Comparison of ENCODE assay signal across 14 cellular contexts in genomic region chr5:128197911-128198522, GRCh38.
DNase-seq lines count a peak whose midpoint lies in the region; ATAC-seq and TF ChIP-seq lines count a peak whose summit lies in the region.
"Had no signal": no experiment of that assay in that cellular context is flagged by ENCODE, and none has a peak within 500 bp of the region (broad histone marks: within the 10 kb centered on the region; RNA-seq: fewer than 3 reads in every experiment).

No MANE protein-coding gene starts in this region.

- 91 to 93% methylated on average over 4 of the region's 4 CpGs for WGBS in tibial nerve, 2 donors

- no peaks in the 10 kb centered on the region for H3K27me3 ChIP-seq in tibial nerve
- H3K27me3 ChIP-seq: esophagus muscularis mucosa, stomach had no signal

- no peaks in the 10 kb centered on the region for H3K9me3 ChIP-seq in tibial nerve
- H3K9me3 ChIP-seq: esophagus muscularis mucosa, HAP-1, spleen, stomach had no signal

- no peak overlapping the region for H3K4me3 ChIP-seq in tibial nerve
- H3K4me3 ChIP-seq: esophagus muscularis mucosa, HAP-1, spleen, stomach had no signal

- peak overlapping the region; percentile 10 for H3K27ac Mint-ChIP-seq in activated CD8-positive, alpha-beta memory T cell treated with anti-CD3 and anti-CD28 coated beads, Interleukin-2, amount 10 ng/mL, durations not matched to agents 7 days and 5 days
- H3K27ac Mint-ChIP-seq in mesothelial cell of epicardium, result peak overlapping the region; percentile 27
- H3K27ac Mint-ChIP-seq: natural killer cell had no signal

- peaks cover 0 to 15% (median 0%) of the 10 kb centered on the region in 3 donors for H3K36me3 ChIP-seq in tibial nerve
- H3K36me3 ChIP-seq: HAP-1 had no signal

- peaks cover 22% of the 10 kb centered on the region for H3K4me1 Mint-ChIP-seq in activated CD8-positive, alpha-beta memory T cell treated with anti-CD3 and anti-CD28 coated beads, Interleukin-2, amount 10 ng/mL, durations not matched to agents 7 days and 5 days
- peaks cover 33% of the 10 kb centered on the region for H3K4me1 Mint-ChIP-seq in mesothelial cell of epicardium

- TF ChIP-seq EP300 in tibial nerve (IDR thresholded peaks at IDR 0.05), result no peak

- peaks cover 0 to 10% (median 0%) of the 10 kb centered on the region in 4 donors for H3K4me1 ChIP-seq in tibial nerve

- ATAC-seq in activated CD8-positive, alpha-beta memory T cell treated with anti-CD3 and anti-CD28 coated beads, Interleukin-2, amount 10 ng/mL, durations not matched to agents 7 days and 5 days, result no peak
- ATAC-seq in GM19452 (IDR thresholded peaks at IDR 0.05; ENCODE audit: unreplicated experiment), result peak; percentile 48
- peak; percentile 37 for ATAC-seq in HG03196 (IDR thresholded peaks at IDR 0.05; ENCODE audit: unreplicated experiment)
- ATAC-seq in HG03439 (IDR thresholded peaks at IDR 0.05; ENCODE audit: unreplicated experiment), result no peak
- ATAC-seq: natural killer cell had no signal

- CTCF ChIA-PET in activated CD8-positive, alpha-beta memory T cell treated with anti-CD3 and anti-CD28 coated beads, Interleukin-2, amount 10 ng/mL, durations not matched to agents 7 days and 5 days (lab: Charles Lee), result no interaction called here

- no peak overlapping the region for H3K27ac ChIP-seq in tibial nerve
- H3K27ac ChIP-seq: spleen had no signal

- no peak for TF ChIP-seq POLR2A in tibial nerve (IDR thresholded peaks at IDR 0.05)

- no peak for DNase-seq in activated CD8-positive, alpha-beta memory T cell treated with anti-CD3 and anti-CD28 coated beads, Interleukin-2, amount 10 ng/mL, durations not matched to agents 7 days and 5 days
- no peak for DNase-seq in activated CD8-positive, alpha-beta memory T cell treated with anti-CD3 and anti-CD28 coated beads for 24 hours
- DNase-seq in mesothelial cell of epicardium (ENCODE audit: low spot score in 2 of 2, unreplicated experiment in 2 of 2) (no peak), DMS114 treated with DMSO at 0.1 percent for 48 hours (lab: John Stamatoyannopoulos, UW; ENCODE audit: unreplicated experiment) (no peak), tibial nerve (ENCODE audit: low spot score in 2 of 2) (no peak)
- DNase-seq: natural killer cell, NCI-H2227 treated with DMSO at 0.1 percent for 48 hours, spleen, stomach had no signal

- no peak overlapping the region for H3K4me3 Mint-ChIP-seq in activated CD8-positive, alpha-beta memory T cell treated with anti-CD3 and anti-CD28 coated beads, Interleukin-2, amount 10 ng/mL, durations not matched to agents 7 days and 5 days
- no peak overlapping the region for H3K4me3 Mint-ChIP-seq in mesothelial cell of epicardium
- H3K4me3 Mint-ChIP-seq: natural killer cell had no signal

- H3K9me3 Mint-ChIP-seq in activated CD8-positive, alpha-beta memory T cell treated with anti-CD3 and anti-CD28 coated beads, Interleukin-2, amount 10 ng/mL, durations not matched to agents 7 days and 5 days (ENCODE audit: low read depth), result no peaks in the 10 kb centered on the region
- no peaks in the 10 kb centered on the region for H3K9me3 Mint-ChIP-seq in mesothelial cell of epicardium
- H3K9me3 Mint-ChIP-seq: natural killer cell had no signal

- H3K27me3 Mint-ChIP-seq in activated CD8-positive, alpha-beta memory T cell treated with anti-CD3 and anti-CD28 coated beads, Interleukin-2, amount 10 ng/mL, durations not matched to agents 7 days and 5 days, result peaks cover 3% of the 10 kb centered on the region
- H3K27me3 Mint-ChIP-seq in mesothelial cell of epicardium (ENCODE audit: low read depth), result no peaks in the 10 kb centered on the region

- TF ChIP-seq CTCF in mesothelial cell of epicardium (IDR thresholded peaks at IDR 0.05; ENCODE audit: unreplicated experiment), result no peak
- TF ChIP-seq CTCF in tibial nerve (IDR thresholded peaks at IDR 0.05), result no peak

- peaks cover 10% of the 10 kb centered on the region for H3K36me3 Mint-ChIP-seq in activated CD8-positive, alpha-beta memory T cell treated with anti-CD3 and anti-CD28 coated beads, Interleukin-2, amount 10 ng/mL, durations not matched to agents 7 days and 5 days
- H3K36me3 Mint-ChIP-seq in mesothelial cell of epicardium, result peaks cover 7% of the 10 kb centered on the region
- H3K36me3 Mint-ChIP-seq: natural killer cell had no signal

Comparison
In these comparisons a context has a peak if more than half of its experiments do, and no peak if none do; other contexts are left out.
1. ATAC-seq: peak in GM19452 (single experiment) and HG03196 (single experiment); none in activated CD8-positive, alpha-beta memory T cell treated with anti-CD3 and anti-CD28 coated beads, Interleukin-2, amount 10 ng/mL, durations not matched to agents 7 days and 5 days (single experiment) and HG03439 (single experiment).